Comparison of ENCODE assay signal across 13 cellular contexts in the genomic region with DNA sequence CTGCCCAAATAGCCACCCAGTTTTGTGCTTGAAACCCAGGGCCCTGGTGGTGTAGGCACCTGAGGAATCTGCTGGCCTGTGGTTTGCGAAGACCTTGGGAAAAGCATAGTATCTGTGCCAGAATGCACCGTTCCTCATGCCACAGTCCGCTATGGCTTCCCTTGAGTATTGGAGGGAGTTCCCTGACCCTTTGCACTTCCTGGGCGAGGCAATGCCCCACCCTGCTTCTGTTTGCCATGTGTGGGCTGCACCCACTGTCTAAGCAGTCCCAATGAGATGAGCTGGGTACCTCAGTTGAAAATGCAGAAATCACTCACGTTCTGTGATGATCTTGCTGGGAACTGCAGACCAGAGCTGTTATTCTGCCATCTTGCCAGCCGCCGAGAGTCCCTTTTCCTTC.
A peak's percentile ranks its signal among the peaks of the same experiment; 100 is the strongest.
DNase-seq lines count a peak whose midpoint lies in the region; ATAC-seq, FAIRE-seq and TF ChIP-seq lines count a peak whose summit lies in the region.
"Had no signal": no experiment of that assay in that cellular context is flagged by ENCODE, and none has a peak within 500 bp of the region (broad histone marks: within the 10 kb centered on the region; RNA-seq: fewer than 3 reads in every experiment).

No MANE protein-coding gene starts in this region.

- no peaks in the 10 kb centered on the region for H3K27me3 Mint-ChIP-seq in Calu3 (ENCODE audit: unreplicated experiment)

- TF ChIP-seq POLR2A in GM12878 (IDR thresholded peaks at IDR 0.05; ENCODE audit: low read depth, low read length), result no peak

- DNase-seq in Calu3 (peak; percentile 15), GM12878 (ENCODE audit: low read depth, low spot score) (no peak), left colon (peak; percentile 42 to 59), trophoblast cell (no peak), NCI-H748 (lab: John Stamatoyannopoulos, UW; ENCODE audit: unreplicated experiment) (no peak)
- no peak for DNase-seq in activated effector memory CD4-positive, alpha-beta T cell treated with Interleukin-2 at 50 U/mL for 16 hours
- DNase-seq in activated naive CD4-positive, alpha-beta T cell treated with anti-CD3 and anti-CD28 coated beads, Interleukin-2, amount 50 U/mL, for 72 hours (ENCODE audit: low spot score in 2 of 2), result no peak
- DNase-seq: CD8-positive, alpha-beta T cell had no signal

- H3K36me3 Mint-ChIP-seq in Calu3 (ENCODE audit: insufficient read depth, unreplicated experiment), result no peaks in the 10 kb centered on the region
- H3K36me3 Mint-ChIP-seq in activated naive CD4-positive, alpha-beta T cell treated with anti-CD3 and anti-CD28 coated beads, Interleukin-2, amount 50 U/mL, for 72 hours, result peaks cover 0 to 6% of the 10 kb centered on the region in 2 donors
- H3K36me3 Mint-ChIP-seq: CD8-positive, alpha-beta T cell had no signal

- no peak overlapping the region for H4K8ac ChIP-seq in trophoblast cell (ENCODE audit: low read depth, low read length)

- peaks cover 3% of the 10 kb centered on the region for H3K9me3 Mint-ChIP-seq in Calu3 (ENCODE audit: low read depth, unreplicated experiment)
- peaks cover 7 to 17% of the 10 kb centered on the region in 2 donors for H3K9me3 Mint-ChIP-seq in activated naive CD4-positive, alpha-beta T cell treated with anti-CD3 and anti-CD28 coated beads, Interleukin-2, amount 50 U/mL, for 72 hours
- H3K9me3 Mint-ChIP-seq: CD8-positive, alpha-beta T cell had no signal

- 45% methylated on average over 7 of the region's 7 CpGs for WGBS in GM12878 (ENCODE audit: insufficient coverage, insufficient replicate concordance, low lambda C conversion rate, missing lambda C conversion rate)
- no CpG with 5 or more reads among the region's 7 CpGs for WGBS in trophoblast cell (ENCODE audit: extremely low coverage, insufficient coverage, insufficient read length)

- no peak overlapping the region for H2BK5ac ChIP-seq in trophoblast cell (ENCODE audit: low read depth, low read length, poor library complexity)

- H3K27ac ChIP-seq in GM12878 (ENCODE audit: control insufficient read depth, insufficient read depth) (no peak overlapping the region), trophoblast cell (ENCODE audit: low read depth, low read length) (no peak overlapping the region)
- H3K27ac ChIP-seq: C4-2B, GM23248 had no signal

- peak overlapping the region; percentile 87 for H3K27ac Mint-ChIP-seq in Calu3 (ENCODE audit: unreplicated experiment)
- H3K27ac Mint-ChIP-seq in activated naive CD4-positive, alpha-beta T cell treated with anti-CD3 and anti-CD28 coated beads, Interleukin-2, amount 50 U/mL, for 72 hours, result no peak overlapping the region
- H3K27ac Mint-ChIP-seq: CD8-positive, alpha-beta T cell; IgD-negative memory B cell had no signal

- H2AFZ ChIP-seq in GM12878 (ENCODE audit: control insufficient read depth, low read depth, low read length), result no peak overlapping the region
- no peak overlapping the region for H2AFZ ChIP-seq in trophoblast cell (ENCODE audit: insufficient read depth, low read length, poor library complexity)

- H3K4me1 ChIP-seq in GM12878 (ENCODE audit: control insufficient read depth, insufficient read depth, low read length), result no peaks in the 10 kb centered on the region
- peaks cover 0 to 5% of the 10 kb centered on the region in 2 experiments for H3K4me1 ChIP-seq in trophoblast cell (ENCODE audit: control insufficient read depth in 1 of 2, insufficient read depth in 2 of 2, low read length in 2 of 2)
- H3K4me1 ChIP-seq: BE2C had no signal

- H3K27me3 ChIP-seq in GM12878 (replicated peaks in 1 of 2; ENCODE audit: control insufficient read depth in 2 of 2, insufficient read depth in 2 of 2, low read length in 1 of 2) (peaks cover 0 to 3% of the 10 kb centered on the region in 2 experiments; a peak in 1 of 4 replicates), trophoblast cell (ENCODE audit: insufficient read depth, low read length) (no peaks in the 10 kb centered on the region)
- H3K27me3 ChIP-seq: BE2C had no signal

- H3K4ac ChIP-seq in trophoblast cell (ENCODE audit: low read depth, low read length), result no peak overlapping the region

- TF ChIP-seq EP300 in GM12878 (IDR thresholded peaks at IDR 0.05; ENCODE audit: borderline replicate concordance in 1 of 2, control insufficient read depth in 1 of 2, low read depth in 2 of 2, low read length in 2 of 2), result no peak

- H3K4me1 Mint-ChIP-seq in Calu3 (ENCODE audit: low read depth, unreplicated experiment), result peaks cover 25% of the 10 kb centered on the region
- H3K4me1 Mint-ChIP-seq: IgD-negative memory B cell had no signal

- H4K12ac ChIP-seq in trophoblast cell (ENCODE audit: low read depth, low read length), result no peak overlapping the region

- H3K4me2 ChIP-seq in GM12878 (ENCODE audit: control insufficient read depth, insufficient read depth) (no peak overlapping the region), trophoblast cell (ENCODE audit: low read length) (no peak overlapping the region)

- H3K14ac ChIP-seq in trophoblast cell (ENCODE audit: low read length), result no peak overlapping the region

- H2BK12ac ChIP-seq in trophoblast cell (ENCODE audit: low read length), result peak overlapping the region; percentile 13

- H3K9me3 ChIP-seq in GM12878 (replicated peaks; ENCODE audit: control insufficient read depth, insufficient read depth, low read length) (no peaks in the 10 kb centered on the region), trophoblast cell (ENCODE audit: insufficient read depth, low read depth, low read length) (no peaks in the 10 kb centered on the region)
- H3K9me3 ChIP-seq: BE2C had no signal

- no peak overlapping the region for H3K4me3 ChIP-seq in GM12878
- no peak overlapping the region for H3K4me3 ChIP-seq in trophoblast cell (ENCODE audit: low read depth, low read length)

- no peak for TF ChIP-seq CTCF in Calu3 (IDR thresholded peaks at IDR 0.05; ENCODE audit: unreplicated experiment)
- TF ChIP-seq CTCF in GM12878 (IDR thresholded peaks at IDR 0.05 in 2 of 3, conservative IDR thresholded peaks at IDR 0.05 in 1 of 3; ENCODE audit: control insufficient read depth in 2 of 3, extremely low read depth in 1 of 3, insufficient read depth in 1 of 3, low read depth in 3 of 3, low read length in 3 of 3), result no peak

- no peak overlapping the region for H3K23ac ChIP-seq in trophoblast cell (ENCODE audit: low read length)

- in situ Hi-C loops in GM12878 (cut with MboI), result loop anchor here (10.0 kb wide), 1 partner anchor 853 kb away; no protein-coding TSS in a partner anchor

- ATAC-seq in GM12878, result peak; percentile 46
- ATAC-seq in left colon, result peak; percentile 97
- ATAC-seq in activated naive CD4-positive, alpha-beta T cell treated with anti-CD3 and anti-CD28 coated beads, Interleukin-2, amount 50 U/mL, for 72 hours, result no peak
- ATAC-seq: CD8-positive, alpha-beta T cell had no signal

- H3K79me1 ChIP-seq in trophoblast cell (ENCODE audit: low read length), result peaks cover 5% of the 10 kb centered on the region

- POLR2A ChIA-PET in GM12878 (lab: Charles Lee), result interaction anchor here (0.5 kb wide), 1 partner anchor 591 kb away, joined by 3 read pairs; no protein-coding TSS in a partner anchor

- SMC1A ChIA-PET in GM12878 (lab: Charles Lee; ENCODE audit: uncharacterized antibody, unreplicated experiment), result interaction anchor here (0.6 to 2.4 kb wide), 13 partner anchors 8 to 861 kb away, joined by 3 to 9 read pairs (median 4); no protein-coding TSS in a partner anchor

- H2AK5ac ChIP-seq in trophoblast cell (ENCODE audit: low read length), result no peak overlapping the region

- RAD21 ChIA-PET in GM12878 (lab: Charles Lee; ENCODE audit: unreplicated experiment), result interaction anchor here (0.8 to 2.8 kb wide), 13 partner anchors 68 to 861 kb away, joined by 3 to 12 read pairs (median 3); no protein-coding TSS in a partner anchor

- peak overlapping the region; percentile 62 for H3K4me3 Mint-ChIP-seq in Calu3 (ENCODE audit: low read depth, unreplicated experiment)
- H3K4me3 Mint-ChIP-seq: CD8-positive, alpha-beta T cell; IgD-negative memory B cell had no signal

- intact Hi-C loops in Calu3 (cut with micrococcal nuclease; ENCODE audit: unreplicated experiment) (loop anchor here (2.0 to 10.0 kb wide), 4 partner anchors 303 to 561 kb away; no protein-coding TSS in a partner anchor), GM12878 (cut with micrococcal nuclease; ENCODE audit: unreplicated experiment) (loop anchor here (2.0 to 10.0 kb wide), 3 partner anchors 303 to 861 kb away; partner anchors contain the start of gene NTRK2), left colon (cut with DNase I, micrococcal nuclease) (no loop called here)

- no peak for TF ChIP-seq RAD21 in GM12878 (IDR thresholded peaks at IDR 0.05; ENCODE audit: insufficient read depth, low read depth, low read length)

- H3K36me3 ChIP-seq in GM12878 (ENCODE audit: control insufficient read depth in 2 of 2, insufficient read depth in 2 of 2, low read length in 1 of 2) (no peaks in the 10 kb centered on the region), trophoblast cell (ENCODE audit: control insufficient read depth in 1 of 2, insufficient read depth in 2 of 2, low read length in 2 of 2) (no peaks in the 10 kb centered on the region)
- H3K36me3 ChIP-seq: BE2C had no signal

- no peak overlapping the region for H3K18ac ChIP-seq in trophoblast cell (ENCODE audit: low read length)

- no peak overlapping the region for H2BK120ac ChIP-seq in trophoblast cell (ENCODE audit: insufficient read depth, low read length, poor library complexity)

- H3K9ac ChIP-seq in GM12878 (ENCODE audit: control insufficient read depth, insufficient read depth, low read length) (no peak overlapping the region), trophoblast cell (ENCODE audit: low read length) (no peak overlapping the region)
- H3K9ac ChIP-seq: GM23248 had no signal

- BruUV-seq in Calu3 (replicated peaks; lab: Mats Ljungman, UMichigan) (no TSS peak), GM12878 (replicated peaks; lab: Mats Ljungman, UMichigan) (no TSS peak)

- CTCF ChIA-PET in Calu3 (lab: Charles Lee), result interaction anchor here (0.7 to 1.5 kb wide), 8 partner anchors 10 to 861 kb away, joined by 3 to 7 read pairs (median 4); no protein-coding TSS in a partner anchor
- CTCF ChIA-PET in GM12878 (lab: Yijun Ruan, JAX), result interaction anchor here (0.8 to 3.7 kb wide), 21 partner anchors 10 to 861 kb away, joined by 3 to 46 read pairs (median 4); no protein-coding TSS in a partner anchor

- peak overlapping the region; percentile 29 for H4K91ac ChIP-seq in trophoblast cell (ENCODE audit: low read depth, low read length)

- no peak for FAIRE-seq in GM12878 (lab: Jason Lieb, UNC)
- FAIRE-seq: A204.1 had no signal

- no peaks in the 10 kb centered on the region for H4K20me1 ChIP-seq in GM12878 (ENCODE audit: control insufficient read depth, insufficient read depth)

- H3K79me2 ChIP-seq in GM12878 (ENCODE audit: control insufficient read depth, insufficient read depth, low read length) (no peaks in the 10 kb centered on the region), trophoblast cell (ENCODE audit: control insufficient read depth, insufficient read depth, low read length, poor library complexity) (no peaks in the 10 kb centered on the region)

Comparison
In these comparisons a context has a peak if more than half of its experiments do, and no peak if none do; other contexts are left out.
1. DNase-seq: peak in Calu3 (single experiment) and left colon (2 of 2); none in GM12878 (single experiment), trophoblast cell (0 of 2), NCI-H748 (single experiment), activated effector memory CD4-positive, alpha-beta T cell treated with Interleukin-2 at 50 U/mL for 16 hours (single experiment) and activated naive CD4-positive, alpha-beta T cell treated with anti-CD3 and anti-CD28 coated beads, Interleukin-2, amount 50 U/mL, for 72 hours (0 of 2).
2. ATAC-seq: peak in GM12878 (single experiment) and left colon (single experiment); none in activated naive CD4-positive, alpha-beta T cell treated with anti-CD3 and anti-CD28 coated beads, Interleukin-2, amount 50 U/mL, for 72 hours (0 of 2).
3. intact Hi-C loops: an anchor here in Calu3 (2.0 to 10.0 kb wide) and GM12878 (2.0 to 10.0 kb wide); none called in left colon.